ENCODE assay signal across 8 cellular contexts in the genomic region with DNA sequence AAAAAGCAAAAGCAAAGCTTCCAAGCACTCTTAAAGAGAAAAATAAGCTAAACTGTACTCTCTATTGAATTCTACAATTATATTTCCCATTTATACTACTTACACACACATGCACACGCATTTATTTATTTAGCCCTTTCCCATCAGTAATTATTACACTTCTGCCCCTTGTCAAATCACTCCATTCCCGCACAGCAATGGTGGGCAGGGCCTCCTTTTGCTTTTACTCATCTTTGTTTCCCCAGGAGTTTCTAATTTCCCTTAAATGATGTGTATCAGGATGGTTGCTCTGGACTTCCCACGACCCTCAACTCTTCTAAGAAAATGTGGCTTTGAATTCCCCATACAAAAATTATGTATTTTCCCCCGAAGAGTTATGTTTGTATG. TPM values are rescaled to one million over a fixed set of nuclear protein-coding genes. Genes with fewer than 3 reads are reported as not detected.
DNase-seq lines count a peak whose midpoint lies in the region; ATAC-seq and TF ChIP-seq lines count a peak whose summit lies in the region.

No MANE protein-coding gene starts in this region.

- peak; percentile 9 for ATAC-seq in GM21723 (IDR thresholded peaks at IDR 0.05; ENCODE audit: unreplicated experiment)
- ATAC-seq in GM18861 (IDR thresholded peaks at IDR 0.05; ENCODE audit: unreplicated experiment) = no peak

- H3K36me3 ChIP-seq in SJSA1 (no peaks in the 10 kb centered on the region), skeletal muscle satellite cell (ENCODE audit: insufficient read depth, low read length) (no peaks in the 10 kb centered on the region)

- H3K4me3 ChIP-seq in SJSA1 (peak overlapping the region; percentile 33), fibroblast of the aortic adventitia (ENCODE audit: low read depth, low read length) (peak overlapping the region; percentile 76), skeletal muscle satellite cell (ENCODE audit: low read length) (peak overlapping the region; percentile 76)

- peak overlapping the region; percentile 79 for H3K9ac ChIP-seq in skeletal muscle satellite cell (ENCODE audit: low read depth, low read length)

- H3K4me2 ChIP-seq in skeletal muscle satellite cell (ENCODE audit: low read length) = peak overlapping the region; percentile 90

- TF ChIP-seq CTCF in fibroblast of the aortic adventitia (IDR thresholded peaks at IDR 0.05; ENCODE audit: insufficient read depth, low read length) = no peak

- H3K27ac ChIP-seq in SJSA1 = peak overlapping the region; percentile 41

- H3K9me3 ChIP-seq in SJSA1 (replicated peaks) (no peaks in the 10 kb centered on the region), skeletal muscle satellite cell (replicated peaks; ENCODE audit: low read length) (no peaks in the 10 kb centered on the region)

- peaks cover 12% of the 10 kb centered on the region for H3K4me1 ChIP-seq in SJSA1 (replicated peaks)
- peaks cover 10% of the 10 kb centered on the region for H3K4me1 ChIP-seq in skeletal muscle satellite cell (ENCODE audit: control insufficient read depth, insufficient read depth, low read length)

- DNase-seq in SJSA1 (ENCODE audit: low read depth in 1 of 2, low spot score in 2 of 2) (no peak), fibroblast of the aortic adventitia (ENCODE audit: low read depth) (no peak), AG08395 (ENCODE audit: low spot score) (no peak), NCI-H1048 (lab: John Stamatoyannopoulos, UW) (no peak), NCI-H446 treated with DMSO at 0.1 percent for 48 hours (lab: John Stamatoyannopoulos, UW) (no peak)

- H3K27me3 ChIP-seq in SJSA1 (replicated peaks) (no peaks in the 10 kb centered on the region), skeletal muscle satellite cell (ENCODE audit: control insufficient read depth, insufficient read depth, low read length) (no peaks in the 10 kb centered on the region)

RNA-seq across cellular contexts. Expression of a gene that starts 19.9 kb away (rescaled TPM):
- total RNA-seq in SJSA1 (2014; rRNA removed; shearing (Covaris generic)) = not detected in 2 replicates
- total RNA-seq in fibroblast of the aortic adventitia (ENCODE audit: low replicate concordance) = not detected in 2 replicates
- under 0.01 TPM in 1 of 2 replicates, not detected in the other for total RNA-seq in skeletal muscle satellite cell (2012; rRNA removed)

RNA-seq across cellular contexts. Expression of a gene that starts 20.1 kb away (rescaled TPM):
- 78.8 and 117 TPM in 2 replicates for total RNA-seq in SJSA1 (2014; rRNA removed; shearing (Covaris generic))
- 48.6 and 57.6 TPM in 2 replicates for total RNA-seq in fibroblast of the aortic adventitia (ENCODE audit: low replicate concordance)
- total RNA-seq in skeletal muscle satellite cell (2012; rRNA removed) = 33.7 and 46.3 TPM in 2 replicates

RNA-seq across cellular contexts. Expression of a gene that starts 35.2 kb away (rescaled TPM):
- 2.0 TPM in 1 of 2 replicates, not detected in the other for total RNA-seq in SJSA1 (2014; rRNA removed; shearing (Covaris generic))
- total RNA-seq in fibroblast of the aortic adventitia (ENCODE audit: low replicate concordance) = 0.09 TPM in 1 of 2 replicates, not detected in the other
- not detected in 2 replicates for total RNA-seq in skeletal muscle satellite cell (2012; rRNA removed)
